In genomic region chr10:99659031-99659867, GRCh38 we compare ENCODE assay signal across 1 cellular context.
TF ChIP-seq lines count a peak whose summit lies in the region.

Gene ENTPD7, plus strand, starts transcription at chr10:99659509. Its CDS starts 448 bp downstream, at chr10:99659957.

TF ChIP-seq in HepG2, 621 proteins besides CTCF, POLR2A, EP300 and RAD21 (continued from another document and continues in another):
- TF ChIP-seq ZFP82 (CRISPR knock-in tag; IDR thresholded peaks at IDR 0.05; ENCODE audit: borderline replicate concordance), result no peak
- no peak for TF ChIP-seq ADNP (CRISPR knock-in tag; IDR thresholded peaks at IDR 0.05)
- TF ChIP-seq HINFP (CRISPR knock-in tag; IDR thresholded peaks at IDR 0.05; ENCODE audit: low read depth), result no peak
- TF ChIP-seq ZNF589 (CRISPR knock-in tag; conservative IDR thresholded peaks at IDR 0.05), result no peak
- no peak; the same call in 1 of the 2 replicates for TF ChIP-seq ZBTB26 (CRISPR knock-in tag; IDR thresholded peaks at IDR 0.05; ENCODE audit: borderline replicate concordance)
- no peak for TF ChIP-seq SIN3B (IDR thresholded peaks at IDR 0.05; ENCODE audit: low read length)
- peak; percentile 69 for TF ChIP-seq XRCC5 (optimal IDR thresholded peaks at IDR 0.05; ENCODE audit: low read length)
- no peak for TF ChIP-seq ARID5B (CRISPR knock-in tag; IDR thresholded peaks at IDR 0.05)
- TF ChIP-seq JUN (CRISPR knock-in tag; IDR thresholded peaks at IDR 0.05), result no peak
- peak; percentile 37 for TF ChIP-seq MAX (IDR thresholded peaks at IDR 0.05)
- TF ChIP-seq NFE2L2 (IDR thresholded peaks at IDR 0.05; ENCODE audit: low read length), result no peak
- 0 out of 2 replicates have a peak, but pooled peaks have one; percentile 11 for TF ChIP-seq RARG (CRISPR knock-in tag; IDR thresholded peaks at IDR 0.05; ENCODE audit: low read depth)
- TF ChIP-seq HNF1B (CRISPR knock-in tag; IDR thresholded peaks at IDR 0.05), result no peak
- TF ChIP-seq ZBTB21 (CRISPR knock-in tag; IDR thresholded peaks at IDR 0.05), result no peak
- peak; percentile 91 for TF ChIP-seq UBTF (CRISPR knock-in tag; IDR thresholded peaks at IDR 0.05)
- TF ChIP-seq HOXA3 (CRISPR knock-in tag; IDR thresholded peaks at IDR 0.05), result no peak
- peak; percentile 92 for TF ChIP-seq HDAC1 (CRISPR knock-in tag; IDR thresholded peaks at IDR 0.05)
- TF ChIP-seq ESRRA (CRISPR knock-in tag; IDR thresholded peaks at IDR 0.05; ENCODE audit: low read depth), result no peak
- no peak for TF ChIP-seq AHR (CRISPR knock-in tag; IDR thresholded peaks at IDR 0.05)
- TF ChIP-seq SIX1 (CRISPR knock-in tag; IDR thresholded peaks at IDR 0.05; ENCODE audit: borderline replicate concordance), result no peak
- TF ChIP-seq ZNF800 (CRISPR knock-in tag; IDR thresholded peaks at IDR 0.05), result no peak
- TF ChIP-seq ZBTB38 (CRISPR knock-in tag; IDR thresholded peaks at IDR 0.05), result 0 out of 2 replicates have a peak, but pooled peaks have one; percentile 40
- TF ChIP-seq SCMH1 (CRISPR knock-in tag; IDR thresholded peaks at IDR 0.05; ENCODE audit: borderline replicate concordance), result no peak
- no peak for TF ChIP-seq ZNF775 (CRISPR knock-in tag; IDR thresholded peaks at IDR 0.05; ENCODE audit: borderline replicate concordance)
- no peak for TF ChIP-seq ZC3H13 (CRISPR knock-in tag; IDR thresholded peaks at IDR 0.05)
- TF ChIP-seq SNAPC5 (CRISPR knock-in tag; IDR thresholded peaks at IDR 0.05; ENCODE audit: borderline replicate concordance), result peak; percentile 63; the same call in 1 of the 2 replicates
- no peak for TF ChIP-seq ATAD3A (CRISPR knock-in tag; IDR thresholded peaks at IDR 0.05)
- no peak for TF ChIP-seq MAFK (conservative IDR thresholded peaks at IDR 0.05 in 1 of 2, IDR thresholded peaks at IDR 0.05 in 1 of 2; ENCODE audit: low read length in 2 of 2)
- TF ChIP-seq CENPT (CRISPR knock-in tag; IDR thresholded peaks at IDR 0.05; ENCODE audit: low read depth), result 0 out of 2 replicates have a peak, but pooled peaks have one; percentile 18
- peak; percentile 48; the same call in 1 of the 2 replicates for TF ChIP-seq ZSCAN21 (CRISPR knock-in tag; IDR thresholded peaks at IDR 0.05; ENCODE audit: borderline replicate concordance)
- TF ChIP-seq SSRP1 (CRISPR knock-in tag; IDR thresholded peaks at IDR 0.05), result no peak
- no peak for TF ChIP-seq MIER2 (CRISPR knock-in tag; IDR thresholded peaks at IDR 0.05)
- TF ChIP-seq ZSCAN12 (CRISPR knock-in tag; IDR thresholded peaks at IDR 0.05), result no peak
- no peak for TF ChIP-seq ZNF513 (CRISPR knock-in tag; conservative IDR thresholded peaks at IDR 0.05)
- no peak for TF ChIP-seq E2F5 (CRISPR knock-in tag; conservative IDR thresholded peaks at IDR 0.05)
- TF ChIP-seq RNF2 (conservative IDR thresholded peaks at IDR 0.05; ENCODE audit: low read depth), result no peak
- TF ChIP-seq THAP8 (CRISPR knock-in tag; IDR thresholded peaks at IDR 0.05; ENCODE audit: borderline replicate concordance), result no peak
- TF ChIP-seq PCBP1 (IDR thresholded peaks at IDR 0.05; ENCODE audit: borderline replicate concordance, low read depth, low read length), result 0 out of 2 replicates have a peak, but pooled peaks have one; percentile 25
- TF ChIP-seq ZNF83 (CRISPR knock-in tag; IDR thresholded peaks at IDR 0.05; ENCODE audit: borderline replicate concordance), result no peak
- 0 out of 2 replicates have a peak, but pooled peaks have one; percentile 21 for TF ChIP-seq ZNF281 (CRISPR knock-in tag; IDR thresholded peaks at IDR 0.05; ENCODE audit: borderline replicate concordance)
